17 cellular contexts compared by ENCODE assay signal in genomic region chr4:2878346-2878745, GRCh38. TPM values are rescaled to one million over a fixed set of nuclear protein-coding genes. Genes with fewer than 3 reads are reported as not detected.
A peak's percentile ranks its signal among the peaks of the same experiment; 100 is the strongest.
DNase-seq lines count a peak whose midpoint lies in the region; ATAC-seq and TF ChIP-seq lines count a peak whose summit lies in the region.
"Had no signal": no experiment of that assay in that cellular context is flagged by ENCODE, and none has a peak within 500 bp of the region (broad histone marks: within the 10 kb centered on the region; RNA-seq: fewer than 3 reads in every experiment).

No MANE protein-coding gene starts in this region.

- no peak for ATAC-seq in CD4-positive, alpha-beta T cell (ENCODE audit: poor library complexity)
- ATAC-seq in naive thymus-derived CD4-positive, alpha-beta T cell = no peak
- ATAC-seq in HG03045 (IDR thresholded peaks at IDR 0.05; ENCODE audit: unreplicated experiment) = no peak
- ATAC-seq: HCT116 had no signal

- TF ChIP-seq CTCF in CD4-positive, alpha-beta T cell (IDR thresholded peaks at IDR 0.05) = no peak
- TF ChIP-seq CTCF in HFFc6 (IDR thresholded peaks at IDR 0.05) = no peak

- H3K9me3 ChIP-seq in CD4-positive, alpha-beta T cell (ENCODE audit: control insufficient read depth, low read length) = no peaks in the 10 kb centered on the region
- H3K9me3 ChIP-seq in naive thymus-derived CD4-positive, alpha-beta T cell (ENCODE audit: control insufficient read depth in 2 of 3, low read length in 3 of 3) = no peaks in the 10 kb centered on the region
- no peaks in the 10 kb centered on the region for H3K9me3 ChIP-seq in MG63
- H3K9me3 ChIP-seq: SK-N-SH, spleen, transverse colon had no signal

- no peak overlapping the region for H3K4me3 ChIP-seq in naive thymus-derived CD4-positive, alpha-beta T cell (ENCODE audit: low read length)
- no peak overlapping the region for H3K4me3 ChIP-seq in MG63
- H3K4me3 ChIP-seq: spleen, transverse colon had no signal

- H3K4me3 Mint-ChIP-seq in CD4-positive, alpha-beta T cell = no peak overlapping the region
- no peak overlapping the region for H3K4me3 Mint-ChIP-seq in HFFc6
- no peak overlapping the region for H3K4me3 Mint-ChIP-seq in activated naive CD8-positive, alpha-beta T cell treated with anti-CD3 and anti-CD28 coated beads for 36 hours
- no peak overlapping the region for H3K4me3 Mint-ChIP-seq in naive thymus-derived CD4-positive, alpha-beta T cell
- H3K4me3 Mint-ChIP-seq: brain had no signal

- DNase-seq in CD4-positive, alpha-beta T cell = no peak
- DNase-seq in HFFc6 (no peak), MG63 (no peak), SKM-1 treated with dmso at 0.1 percent for 144 hours (lab: John Stamatoyannopoulos, UW; ENCODE audit: unreplicated experiment) (no peak)
- DNase-seq in activated naive CD8-positive, alpha-beta T cell treated with anti-CD3 and anti-CD28 coated beads for 36 hours = no peak
- DNase-seq in naive thymus-derived CD4-positive, alpha-beta T cell = no peak
- DNase-seq: EL, mesenchymal stem cell, NCI-H1417 treated with DMSO at 0.1 percent for 48 hours, nucleus accumbens, SK-N-SH, spleen, transverse colon had no signal

- H3K36me3 Mint-ChIP-seq in CD4-positive, alpha-beta T cell (ENCODE audit: low read depth) = peaks cover 73% of the 10 kb centered on the region
- peaks cover 43% of the 10 kb centered on the region for H3K36me3 Mint-ChIP-seq in HFFc6 (ENCODE audit: low read depth)
- H3K36me3 Mint-ChIP-seq in activated naive CD8-positive, alpha-beta T cell treated with anti-CD3 and anti-CD28 coated beads for 36 hours = peaks cover 9% of the 10 kb centered on the region
- peaks cover 8 to 43% (median 19%) of the 10 kb centered on the region in 5 donors for H3K36me3 Mint-ChIP-seq in naive thymus-derived CD4-positive, alpha-beta T cell

- H3K4me1 Mint-ChIP-seq in CD4-positive, alpha-beta T cell (ENCODE audit: low read depth) = peaks cover 32% of the 10 kb centered on the region
- peaks cover 68% of the 10 kb centered on the region for H3K4me1 Mint-ChIP-seq in HFFc6 (ENCODE audit: low read depth)
- H3K4me1 Mint-ChIP-seq in activated naive CD8-positive, alpha-beta T cell treated with anti-CD3 and anti-CD28 coated beads for 36 hours = peaks cover 20% of the 10 kb centered on the region
- H3K4me1 Mint-ChIP-seq in naive thymus-derived CD4-positive, alpha-beta T cell = peaks cover 12 to 39% (median 29%) of the 10 kb centered on the region in 7 donors

- H3K36me3 ChIP-seq in naive thymus-derived CD4-positive, alpha-beta T cell (ENCODE audit: control insufficient read depth in 2 of 3, insufficient read depth in 3 of 3, low read length in 3 of 3) = peaks cover 12 to 41% (median 19%) of the 10 kb centered on the region in 3 experiments
- H3K36me3 ChIP-seq in MG63 = peaks cover 3% of the 10 kb centered on the region; the same call in 1 of the 2 replicates

- CTCF ChIA-PET in CD4-positive, alpha-beta T cell (lab: Charles Lee) = no interaction called here
- CTCF ChIA-PET in naive thymus-derived CD4-positive, alpha-beta T cell (lab: Charles Lee) = no interaction called here

- no peak overlapping the region for H3K27ac ChIP-seq in CD4-positive, alpha-beta T cell (ENCODE audit: low read depth, low read length)
- no peak overlapping the region for H3K27ac ChIP-seq in naive thymus-derived CD4-positive, alpha-beta T cell (ENCODE audit: low read depth, low read length)
- H3K27ac ChIP-seq: C4-2B, transverse colon had no signal

- peak overlapping the region; percentile 21 for H3K27ac Mint-ChIP-seq in CD4-positive, alpha-beta T cell
- H3K27ac Mint-ChIP-seq in HFFc6 = peak overlapping the region; percentile 14; the same call in 1 of the 2 replicates
- H3K27ac Mint-ChIP-seq in activated naive CD8-positive, alpha-beta T cell treated with anti-CD3 and anti-CD28 coated beads for 36 hours = peak overlapping the region; percentile 17
- H3K27ac Mint-ChIP-seq in naive thymus-derived CD4-positive, alpha-beta T cell = peak overlapping the region in 7 of 9 donors; percentile 10 to 85 (median 50)

- H3K27me3 ChIP-seq in CD4-positive, alpha-beta T cell (ENCODE audit: control insufficient read depth, insufficient read depth, low read length) = no peaks in the 10 kb centered on the region
- H3K27me3 ChIP-seq in naive thymus-derived CD4-positive, alpha-beta T cell (ENCODE audit: control insufficient read depth in 2 of 2, insufficient read depth in 2 of 2, low read length in 2 of 2) = no peaks in the 10 kb centered on the region
- no peaks in the 10 kb centered on the region for H3K27me3 ChIP-seq in MG63
- H3K27me3 ChIP-seq: spleen, transverse colon had no signal

- peaks cover 0 to 1% of the 10 kb centered on the region in 2 donors for H3K4me1 ChIP-seq in naive thymus-derived CD4-positive, alpha-beta T cell (ENCODE audit: control insufficient read depth in 2 of 2, insufficient read depth in 2 of 2, low read length in 2 of 2)

- H3K9me3 Mint-ChIP-seq in CD4-positive, alpha-beta T cell = no peaks in the 10 kb centered on the region
- no peaks in the 10 kb centered on the region for H3K9me3 Mint-ChIP-seq in HFFc6
- no peaks in the 10 kb centered on the region for H3K9me3 Mint-ChIP-seq in activated naive CD8-positive, alpha-beta T cell treated with anti-CD3 and anti-CD28 coated beads for 36 hours
- no peaks in the 10 kb centered on the region for H3K9me3 Mint-ChIP-seq in naive thymus-derived CD4-positive, alpha-beta T cell
- H3K9me3 Mint-ChIP-seq: brain had no signal

- H3K27me3 Mint-ChIP-seq in CD4-positive, alpha-beta T cell = no peaks in the 10 kb centered on the region
- H3K27me3 Mint-ChIP-seq in HFFc6 (ENCODE audit: insufficient read depth) = no peaks in the 10 kb centered on the region; the same call in 1 of the 2 replicates
- H3K27me3 Mint-ChIP-seq in activated naive CD8-positive, alpha-beta T cell treated with anti-CD3 and anti-CD28 coated beads for 36 hours = no peaks in the 10 kb centered on the region
- H3K27me3 Mint-ChIP-seq in naive thymus-derived CD4-positive, alpha-beta T cell = no peaks in the 10 kb centered on the region
- H3K27me3 Mint-ChIP-seq: brain had no signal

- POLR2A ChIA-PET in CD4-positive, alpha-beta T cell (lab: Charles Lee) = interaction anchor here (1.6 kb wide), 1 partner anchor 13 kb away, joined by 5 read pairs; no protein-coding TSS in a partner anchor
- POLR2A ChIA-PET in naive thymus-derived CD4-positive, alpha-beta T cell (lab: Charles Lee) = no interaction called here

- intact Hi-C loops in CD4-positive, alpha-beta T cell (cut with DNase I, micrococcal nuclease) = no loop called here
- intact Hi-C loops in naive thymus-derived CD4-positive, alpha-beta T cell (cut with micrococcal nuclease) = no loop called here

RNA-seq across cellular contexts. Expression of gene ADD1, which starts 34.7 kb away (rescaled TPM):
- 100 to 1,000 TPM; 153 TPM for total RNA-seq in CD4-positive, alpha-beta T cell
- 100 to 1,000 TPM; 276 to 332 (median 321) TPM for total RNA-seq in HFFc6 (2021; fragmentation: NEBNext Ultra II Directional; extraction: Animal tissue kit (Norgen Biotek cat#: 25700))
- total RNA-seq in activated naive CD8-positive, alpha-beta T cell treated with anti-CD3 and anti-CD28 coated beads for 36 hours = 100 to 1,000 TPM; 136 TPM
- total RNA-seq in naive thymus-derived CD4-positive, alpha-beta T cell = 100 to 1,000 TPM; 211 to 300 (median 282) TPM
- 100 to 1,000 TPM; 152 to 164 TPM for polyA plus RNA-seq in naive thymus-derived CD4-positive, alpha-beta T cell
- 62.5 and 77.3 TPM in 2 replicates for total RNA-seq in MG63 (2014; rRNA removed; shearing (Covaris generic); ENCODE audit: low replicate concordance)
